In the genomic region with DNA sequence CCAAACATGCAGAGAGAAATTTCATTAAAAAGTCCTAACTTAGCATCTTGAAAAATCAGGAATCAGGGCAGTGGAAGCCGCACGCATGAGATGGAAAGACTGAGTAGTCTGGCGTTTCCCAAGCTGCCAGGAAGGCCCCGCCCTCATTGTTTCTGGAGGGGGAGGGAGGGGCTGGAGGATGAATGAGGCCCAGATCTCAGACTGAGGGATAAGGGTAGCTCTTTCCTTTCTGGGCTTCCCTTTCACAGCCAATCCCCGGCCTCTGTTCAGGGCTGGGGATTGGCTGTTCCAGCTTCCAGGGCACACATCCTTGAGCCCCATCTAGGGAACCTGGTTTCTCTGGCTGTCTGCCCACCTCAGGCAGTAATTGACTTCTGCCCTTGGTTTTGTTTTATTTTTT, we compare ENCODE assay signal across 8 cellular contexts. TPM values are rescaled to one million over a fixed set of nuclear protein-coding genes. Genes with fewer than 3 reads are reported as not detected.
DNase-seq lines count a peak whose midpoint lies in the region; ATAC-seq and TF ChIP-seq lines count a peak whose summit lies in the region.

No MANE protein-coding gene starts in this region.

- no peak for TF ChIP-seq CTCF in GM10266 (IDR thresholded peaks at IDR 0.05; ENCODE audit: control insufficient read depth, insufficient read depth, low read depth, missing control alignments)

- ATAC-seq in HG02840 (IDR thresholded peaks at IDR 0.05; ENCODE audit: low FRiP score, unreplicated experiment) = no peak

- DNase-seq in ELR (ENCODE audit: low read depth) (peak; percentile 84), NCI-H774 (lab: John Stamatoyannopoulos, UW) (peak; percentile 39), epidermal melanocyte (ENCODE audit: insufficient read length, low spot score) (peak; percentile 93), myocyte (ENCODE audit: low read depth) (peak; percentile 70), NCI-H1930 (lab: John Stamatoyannopoulos, UW) (no peak), GM10266 (ENCODE audit: extremely low spot score) (no peak), germinal center (ENCODE audit: low spot score) (no peak)

RNA-seq across cellular contexts. Expression of a gene that starts 7.3 kb away (rescaled TPM):
- 147 and 150 TPM in 2 replicates for total RNA-seq in myocyte
- 256 TPM for polyA plus RNA-seq in myocyte (2012)

RNA-seq across cellular contexts. Expression of a gene that starts 13.7 kb away (rescaled TPM):
- total RNA-seq in myocyte = 6.4 and 14.9 TPM in 2 replicates
- polyA plus RNA-seq in myocyte (2012) = 8.3 TPM

RNA-seq across cellular contexts. Expression of a gene that starts 17.2 kb away (rescaled TPM):
- total RNA-seq in myocyte = 36.0 and 37.2 TPM in 2 replicates
- 23.3 TPM for polyA plus RNA-seq in myocyte (2012)

Comparison
In these comparisons a context has a peak if more than half of its experiments do, and no peak if none do; other contexts are left out.
1. DNase-seq: peak in ELR (single experiment), NCI-H774 (single experiment), epidermal melanocyte (single experiment) and myocyte (single experiment); none in NCI-H1930 (0 of 2), GM10266 (single experiment) and germinal center (single experiment).